Comparison of ENCODE assay signal across 1 cellular context in genomic region chr22:37569009-37569920, GRCh38.
TF ChIP-seq lines count a peak whose summit lies in the region.

No MANE protein-coding gene starts in this region.

TF ChIP-seq in HepG2, 621 proteins besides CTCF, POLR2A, EP300 and RAD21 (continued from another document and continues in another):
- TF ChIP-seq ZNF646 (CRISPR knock-in tag; IDR thresholded peaks at IDR 0.05) = no peak
- TF ChIP-seq WIZ (CRISPR knock-in tag; IDR thresholded peaks at IDR 0.05) = no peak
- TF ChIP-seq ZBTB2 (CRISPR knock-in tag; IDR thresholded peaks at IDR 0.05; ENCODE audit: low read depth) = no peak
- TF ChIP-seq ELF3 (CRISPR knock-in tag; IDR thresholded peaks at IDR 0.05) = peak; percentile 94
- TF ChIP-seq MAZ (IDR thresholded peaks at IDR 0.05; ENCODE audit: borderline replicate concordance, low read depth, low read length) = peak; percentile 45
- peak; percentile 88 for TF ChIP-seq MAZ (CRISPR knock-in tag; IDR thresholded peaks at IDR 0.05; ENCODE audit: low read depth)
- TF ChIP-seq NFYB (CRISPR knock-in tag; IDR thresholded peaks at IDR 0.05) = no peak
- no peak for TF ChIP-seq ZBTB46 (CRISPR knock-in tag; IDR thresholded peaks at IDR 0.05; ENCODE audit: borderline replicate concordance)
- TF ChIP-seq SKIL (CRISPR knock-in tag; IDR thresholded peaks at IDR 0.05; ENCODE audit: borderline replicate concordance) = peak; percentile 89
- peak; percentile 30 for TF ChIP-seq NFIC (IDR thresholded peaks at IDR 0.05; ENCODE audit: low read length)
- no peak for TF ChIP-seq TBL1XR1 (IDR thresholded peaks at IDR 0.05; ENCODE audit: borderline replicate concordance, low read length, partially characterized antibody)
- TF ChIP-seq SPEN (CRISPR knock-in tag; IDR thresholded peaks at IDR 0.05; ENCODE audit: low read depth) = no peak
- peak; percentile 67 for TF ChIP-seq KMT2B (CRISPR knock-in tag; IDR thresholded peaks at IDR 0.05)
- no peak for TF ChIP-seq MTF2 (CRISPR knock-in tag; IDR thresholded peaks at IDR 0.05; ENCODE audit: borderline replicate concordance)
- TF ChIP-seq KLF15 (CRISPR knock-in tag; IDR thresholded peaks at IDR 0.05; ENCODE audit: borderline replicate concordance) = no peak
- no peak for TF ChIP-seq SUZ12 (IDR thresholded peaks at IDR 0.05; ENCODE audit: low read depth, low read length)
- peak; percentile 50; the same call in 1 of the 2 replicates for TF ChIP-seq ZFP1 (CRISPR knock-in tag; IDR thresholded peaks at IDR 0.05)
- peak; percentile 90 for TF ChIP-seq ZSCAN25 (CRISPR knock-in tag; IDR thresholded peaks at IDR 0.05)
- TF ChIP-seq ZNF275 (CRISPR knock-in tag; IDR thresholded peaks at IDR 0.05; ENCODE audit: borderline replicate concordance) = 0 out of 2 replicates have a peak, but pooled peaks have one; percentile 59
- peak; percentile 76 for TF ChIP-seq ZBTB20 (CRISPR knock-in tag; IDR thresholded peaks at IDR 0.05; ENCODE audit: borderline replicate concordance, low read depth)
- TF ChIP-seq SRF (IDR thresholded peaks at IDR 0.05; ENCODE audit: low read depth, low read length) = peak; percentile 96
- TF ChIP-seq USF2 (IDR thresholded peaks at IDR 0.05; ENCODE audit: low read depth, low read length) = no peak
- TF ChIP-seq USF2 (CRISPR knock-in tag; IDR thresholded peaks at IDR 0.05; ENCODE audit: borderline replicate concordance) = peak; percentile 66; the same call in 1 of the 2 replicates
- TF ChIP-seq ONECUT2 (CRISPR knock-in tag; IDR thresholded peaks at IDR 0.05) = 0 out of 2 replicates have a peak, but pooled peaks have one; percentile 41
- no peak; the same call in 1 of the 2 replicates for TF ChIP-seq ZNF431 (CRISPR knock-in tag; IDR thresholded peaks at IDR 0.05; ENCODE audit: borderline replicate concordance, low read depth)
- peak; percentile 64; the same call in 1 of the 2 replicates for TF ChIP-seq NRL (CRISPR knock-in tag; IDR thresholded peaks at IDR 0.05; ENCODE audit: borderline replicate concordance)
- TF ChIP-seq CREM (IDR thresholded peaks at IDR 0.05) = peak; percentile 58
- TF ChIP-seq CREM (CRISPR knock-in tag; IDR thresholded peaks at IDR 0.05) = no peak
- 0 out of 2 replicates have a peak, but pooled peaks have one; percentile 44 for TF ChIP-seq FLYWCH1 (CRISPR knock-in tag; IDR thresholded peaks at IDR 0.05)
- no peak for TF ChIP-seq ZUFSP (CRISPR knock-in tag; IDR thresholded peaks at IDR 0.05; ENCODE audit: borderline replicate concordance)
- no peak for TF ChIP-seq U2AF2 (IDR thresholded peaks at IDR 0.05; ENCODE audit: low read depth, low read length)
- peak; percentile 87; the same call in 1 of the 2 replicates for TF ChIP-seq ZNF598 (CRISPR knock-in tag; IDR thresholded peaks at IDR 0.05; ENCODE audit: borderline replicate concordance)
- no peak for TF ChIP-seq E2F5 (CRISPR knock-in tag; conservative IDR thresholded peaks at IDR 0.05)
- peak; percentile 44 for TF ChIP-seq ZBED4 (CRISPR knock-in tag; IDR thresholded peaks at IDR 0.05; ENCODE audit: borderline replicate concordance)
- TF ChIP-seq ZNF570 (CRISPR knock-in tag; IDR thresholded peaks at IDR 0.05; ENCODE audit: borderline replicate concordance) = no peak
- TF ChIP-seq BRD4 (CRISPR knock-in tag; IDR thresholded peaks at IDR 0.05) = no peak
